19 cellular contexts compared by ENCODE assay signal in genomic region chr13:95216182-95216581, GRCh38.
DNase-seq lines count a peak whose midpoint lies in the region; ATAC-seq, FAIRE-seq and TF ChIP-seq lines count a peak whose summit lies in the region.
"Had no signal": no experiment of that assay in that cellular context is flagged by ENCODE, and none has a peak within 500 bp of the region (broad histone marks: within the 10 kb centered on the region; RNA-seq: fewer than 3 reads in every experiment).

No MANE protein-coding gene starts in this region.

- no peaks in the 10 kb centered on the region for H4K20me1 ChIP-seq in GM23338 (replicated peaks; ENCODE audit: insufficient read depth)

- H3K27me3 ChIP-seq in GM23338 (ENCODE audit: insufficient read depth) (no peaks in the 10 kb centered on the region), uterus (no peaks in the 10 kb centered on the region)
- H3K27me3 ChIP-seq: BE2C had no signal

- CTCF ChIA-PET in A549 (lab: Yijun Ruan, JAX): interaction anchor here (0.7 to 2.1 kb wide), 3 partner anchors 27 to 188 kb away, joined by 3 to 6 read pairs (median 4); no protein-coding TSS in a partner anchor

- H3K27me3 Mint-ChIP-seq in GM23338 (ENCODE audit: insufficient read depth, low read depth, poor library complexity) (peaks cover 3% of the 10 kb centered on the region), T-helper 17 cell (no peaks in the 10 kb centered on the region)
- H3K27me3 Mint-ChIP-seq: CD4-positive, CD25-positive, alpha-beta regulatory T cell; CD8-positive, alpha-beta memory T cell had no signal

- DNase-seq in A549 (ENCODE audit: low read depth in 1 of 2, low spot score in 1 of 2): no peak
- no peak for DNase-seq in GM23338 (ENCODE audit: low spot score)
- no peak for DNase-seq in T-helper 17 cell
- no peak for DNase-seq in GM12892 (ENCODE audit: insufficient read length)
- no peak for DNase-seq in lower leg skin (ENCODE audit: low spot score in 2 of 2)
- DNase-seq in OCI-M2 (lab: John Stamatoyannopoulos, UW; ENCODE audit: unreplicated experiment): no peak
- no peak for DNase-seq in uterus
- DNase-seq: 8988T; ACHN; BE2C; C1 segment of cervical spinal cord; CD4-positive, CD25-positive, alpha-beta regulatory T cell; CD8-positive, alpha-beta memory T cell; COR-L47; GF-D8; H9; IMR-90 had no signal

- no peak for TF ChIP-seq EP300 in A549 (IDR thresholded peaks at IDR 0.05)

- H3K27ac Mint-ChIP-seq in GM23338 (peak overlapping the region; percentile 50; the same call in 1 of the 2 replicates), T-helper 17 cell (peak overlapping the region; percentile 51)
- H3K27ac Mint-ChIP-seq: CD4-positive, CD25-positive, alpha-beta regulatory T cell; CD8-positive, alpha-beta memory T cell had no signal

- H3K4me3 Mint-ChIP-seq in GM23338 (no peak overlapping the region), T-helper 17 cell (no peak overlapping the region)
- H3K4me3 Mint-ChIP-seq: CD4-positive, CD25-positive, alpha-beta regulatory T cell; CD8-positive, alpha-beta memory T cell; H9 had no signal

- H3K4me2 ChIP-seq in A549 (peak overlapping the region; percentile 34; the same call in 1 of the 3 replicates), GM23338 (no peak overlapping the region)

- H3K9me3 ChIP-seq in A549 (no peaks in the 10 kb centered on the region), T-helper 17 cell (ENCODE audit: control insufficient read depth, low read length, poor library complexity, severe bottlenecking) (no peaks in the 10 kb centered on the region), uterus (no peaks in the 10 kb centered on the region)
- H3K9me3 ChIP-seq: BE2C had no signal

- H3K4me1 Mint-ChIP-seq in GM23338 (peaks cover 10% of the 10 kb centered on the region; the same call in 1 of the 3 replicates), T-helper 17 cell (peaks cover 3% of the 10 kb centered on the region)
- H3K4me1 Mint-ChIP-seq: CD8-positive, alpha-beta memory T cell had no signal

- TF ChIP-seq RAD21 in A549 (conservative IDR thresholded peaks at IDR 0.05 in 1 of 2, IDR thresholded peaks at IDR 0.05 in 1 of 2): no peak

- intact Hi-C loops in lower leg skin (cut with DNase I; ENCODE audit: low total_unique reads): no loop called here
- intact Hi-C loops in uterus (cut with DNase I; ENCODE audit: low total_unique reads): no loop called here

- H3K4me1 ChIP-seq in A549 (peaks cover 28% of the 10 kb centered on the region), GM23338 (ENCODE audit: insufficient read depth) (no peaks in the 10 kb centered on the region), uterus (no peaks in the 10 kb centered on the region)

- no peaks in the 10 kb centered on the region for H3K9me3 Mint-ChIP-seq in GM23338
- H3K9me3 Mint-ChIP-seq: CD8-positive, alpha-beta memory T cell; H9 had no signal

- H3K27ac ChIP-seq in A549: no peak overlapping the region
- H3K27ac ChIP-seq in GM23338 (ENCODE audit: low read depth): no peak overlapping the region
- no peak overlapping the region for H3K27ac ChIP-seq in uterus

- ATAC-seq in A549: no peak
- ATAC-seq in GM23338: no peak
- no peak for ATAC-seq in T-helper 17 cell

- no peaks in the 10 kb centered on the region for H3K9me2 ChIP-seq in GM23338 (ENCODE audit: insufficient read depth)

- no peak for TF ChIP-seq CTCF in A549 (IDR thresholded peaks at IDR 0.05)
- no peak for TF ChIP-seq CTCF in GM23338 (conservative IDR thresholded peaks at IDR 0.05; ENCODE audit: low read depth in 2 of 2)
- no peak for TF ChIP-seq CTCF in lower leg skin (IDR thresholded peaks at IDR 0.05)
- TF ChIP-seq CTCF in uterus (IDR thresholded peaks at IDR 0.05): no peak

- no peaks in the 10 kb centered on the region for H3F3A ChIP-seq in GM23338 (replicated peaks; ENCODE audit: low read depth)

- H3K36me3 Mint-ChIP-seq in GM23338 (ENCODE audit: low read depth): no peaks in the 10 kb centered on the region
- peaks cover 7% of the 10 kb centered on the region for H3K36me3 Mint-ChIP-seq in T-helper 17 cell (ENCODE audit: low read depth)

- H3K36me3 ChIP-seq in GM23338 (ENCODE audit: insufficient read depth) (no peaks in the 10 kb centered on the region), uterus (no peaks in the 10 kb centered on the region)
- H3K36me3 ChIP-seq: BE2C had no signal

- H3K4me3 ChIP-seq in A549: no peak overlapping the region
- no peak overlapping the region for H3K4me3 ChIP-seq in GM23338
- no peak overlapping the region for H3K4me3 ChIP-seq in lower leg skin (ENCODE audit: low read depth, poor library complexity, severe bottlenecking)
- no peak overlapping the region for H3K4me3 ChIP-seq in uterus

- 52% methylated on average over 3 of the region's 3 CpGs for WGBS in A549 (ENCODE audit: missing lambda C conversion rate)
- 86 to 87% methylated on average over 3 of the region's 3 CpGs for WGBS in lower leg skin, 2 donors

- TF ChIP-seq POLR2A in A549 (IDR thresholded peaks at IDR 0.05; ENCODE audit: low read length): no peak
- TF ChIP-seq POLR2A in GM12892 (IDR thresholded peaks at IDR 0.05; ENCODE audit: low read depth, low read length): no peak
- TF ChIP-seq POLR2A in lower leg skin (IDR thresholded peaks at IDR 0.05): no peak
- TF ChIP-seq POLR2A in uterus (IDR thresholded peaks at IDR 0.05): no peak

- no peaks in the 10 kb centered on the region for H3K79me2 ChIP-seq in GM23338 (replicated peaks; ENCODE audit: insufficient read depth)

- FAIRE-seq in A549 (lab: Jason Lieb, UNC) (no peak), GM12892 (lab: Jason Lieb, UNC) (no peak)
- FAIRE-seq: H1, HTR-8/SVneo had no signal

- H2AFZ ChIP-seq in GM23338: no peak overlapping the region

- POLR2A ChIA-PET in A549 (lab: Yijun Ruan, JAX): no interaction called here

TF ChIP-seq in A549, 52 proteins besides CTCF, POLR2A, EP300 and RAD21:
- TF ChIP-seq KDM5A (IDR thresholded peaks at IDR 0.05) (no peak), ATOH8 (CRISPR knock-in tag; IDR thresholded peaks at IDR 0.05; ENCODE audit: low read depth) (no peak), NFE2L2 (conservative IDR thresholded peaks at IDR 0.05; ENCODE audit: low read length) (no peak), ZC3H11A (IDR thresholded peaks at IDR 0.05) (no peak), SREBF2 (IDR thresholded peaks at IDR 0.05) (no peak), ELK1 (IDR thresholded peaks at IDR 0.05; ENCODE audit: low read depth, low read length) (no peak), POLR2AphosphoS2 (conservative IDR thresholded peaks at IDR 0.05; ENCODE audit: low read length) (no peak), MAX (IDR thresholded peaks at IDR 0.05) (no peak), FOSB (CRISPR knock-in tag; IDR thresholded peaks at IDR 0.05) (no peak)

TF ChIP-seq in GM23338, 12 proteins besides CTCF, POLR2A, EP300 and RAD21:
- no peak for TF ChIP-seq JUNB (IDR thresholded peaks at IDR 0.05; ENCODE audit: unreplicated experiment)
- no peak for TF ChIP-seq ETS1 (IDR thresholded peaks at IDR 0.05)
- no peak for TF ChIP-seq POLR2AphosphoS5 (IDR thresholded peaks at IDR 0.05; ENCODE audit: low read depth)
- TF ChIP-seq REST (IDR thresholded peaks at IDR 0.05; ENCODE audit: unreplicated experiment): no peak
- no peak for TF ChIP-seq CREB1 (CRISPR knock-in tag; IDR thresholded peaks at IDR 0.05; ENCODE audit: low read depth)
- TF ChIP-seq EZH2 (IDR thresholded peaks at IDR 0.05; ENCODE audit: low read depth, unreplicated experiment): no peak
- no peak for TF ChIP-seq ZNF114 (CRISPR knock-in tag; IDR thresholded peaks at IDR 0.05)
- no peak for TF ChIP-seq EZH2phosphoT487 (IDR thresholded peaks at IDR 0.05; ENCODE audit: unreplicated experiment)
- no peak for TF ChIP-seq NANOG (IDR thresholded peaks at IDR 0.05; ENCODE audit: borderline replicate concordance)
- no peak for TF ChIP-seq ZNF331 (CRISPR knock-in tag; IDR thresholded peaks at IDR 0.05; ENCODE audit: low read depth)
- TF ChIP-seq STAT1 (IDR thresholded peaks at IDR 0.05; ENCODE audit: unreplicated experiment): no peak
TF ChIP-seq in GM23338: peak in this region for 0.
